1 cellular context compared by ENCODE assay signal in the genomic region with DNA sequence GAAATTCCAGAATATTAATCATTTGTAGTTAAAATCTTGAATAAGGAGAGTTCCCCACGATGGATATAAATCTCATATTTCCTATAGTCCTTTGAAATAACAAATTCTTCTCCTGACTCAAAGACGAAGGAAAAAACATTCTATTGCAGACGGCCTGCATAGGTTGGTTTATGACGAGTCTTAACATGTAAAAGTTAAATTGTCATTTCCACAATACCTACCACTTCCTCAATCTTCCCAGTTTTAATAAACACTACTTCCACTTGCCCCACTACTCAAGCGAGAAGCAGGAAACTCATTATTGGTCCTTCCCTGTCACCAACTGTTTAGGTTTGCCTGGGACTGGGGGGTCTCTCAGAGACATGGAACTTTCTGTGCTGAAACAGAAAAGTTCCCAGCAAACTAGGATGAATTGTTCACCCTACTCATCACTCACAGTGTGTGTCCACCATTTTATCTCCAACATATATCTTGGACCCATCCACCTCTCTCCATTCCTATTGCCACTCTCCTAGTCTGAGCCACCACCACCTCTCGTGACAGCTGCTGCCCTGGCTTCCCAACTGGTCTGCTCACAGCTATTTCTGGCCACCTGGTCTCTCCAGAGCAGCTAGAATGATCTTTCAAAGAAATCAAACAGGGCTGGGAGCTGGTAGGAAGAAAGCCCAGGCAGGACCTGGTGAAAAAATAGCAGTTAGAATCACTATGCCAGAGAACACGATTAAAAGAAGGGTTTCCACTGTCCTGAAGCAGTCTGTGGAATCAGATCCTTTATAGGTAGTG.
TF ChIP-seq lines count a peak whose summit lies in the region.

No MANE protein-coding gene starts in this region.

TF ChIP-seq in HCT116, 20 proteins besides CTCF, POLR2A, EP300 and RAD21 (continued from another document):
- TF ChIP-seq, protein P1, sequence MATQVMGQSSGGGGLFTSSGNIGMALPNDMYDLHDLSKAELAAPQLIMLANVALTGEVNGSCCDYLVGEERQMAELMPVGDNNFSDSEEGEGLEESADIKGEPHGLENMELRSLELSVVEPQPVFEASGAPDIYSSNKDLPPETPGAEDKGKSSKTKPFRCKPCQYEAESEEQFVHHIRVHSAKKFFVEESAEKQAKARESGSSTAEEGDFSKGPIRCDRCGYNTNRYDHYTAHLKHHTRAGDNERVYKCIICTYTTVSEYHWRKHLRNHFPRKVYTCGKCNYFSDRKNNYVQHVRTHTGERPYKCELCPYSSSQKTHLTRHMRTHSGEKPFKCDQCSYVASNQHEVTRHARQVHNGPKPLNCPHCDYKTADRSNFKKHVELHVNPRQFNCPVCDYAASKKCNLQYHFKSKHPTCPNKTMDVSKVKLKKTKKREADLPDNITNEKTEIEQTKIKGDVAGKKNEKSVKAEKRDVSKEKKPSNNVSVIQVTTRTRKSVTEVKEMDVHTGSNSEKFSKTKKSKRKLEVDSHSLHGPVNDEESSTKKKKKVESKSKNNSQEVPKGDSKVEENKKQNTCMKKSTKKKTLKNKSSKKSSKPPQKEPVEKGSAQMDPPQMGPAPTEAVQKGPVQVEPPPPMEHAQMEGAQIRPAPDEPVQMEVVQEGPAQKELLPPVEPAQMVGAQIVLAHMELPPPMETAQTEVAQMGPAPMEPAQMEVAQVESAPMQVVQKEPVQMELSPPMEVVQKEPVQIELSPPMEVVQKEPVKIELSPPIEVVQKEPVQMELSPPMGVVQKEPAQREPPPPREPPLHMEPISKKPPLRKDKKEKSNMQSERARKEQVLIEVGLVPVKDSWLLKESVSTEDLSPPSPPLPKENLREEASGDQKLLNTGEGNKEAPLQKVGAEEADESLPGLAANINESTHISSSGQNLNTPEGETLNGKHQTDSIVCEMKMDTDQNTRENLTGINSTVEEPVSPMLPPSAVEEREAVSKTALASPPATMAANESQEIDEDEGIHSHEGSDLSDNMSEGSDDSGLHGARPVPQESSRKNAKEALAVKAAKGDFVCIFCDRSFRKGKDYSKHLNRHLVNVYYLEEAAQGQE (IDR thresholded peaks at IDR 0.05; ENCODE audit: low read depth), result no peak
- TF ChIP-seq SP1 (IDR thresholded peaks at IDR 0.05; ENCODE audit: low read depth) (no peak), FOSL1 (IDR thresholded peaks at IDR 0.05; ENCODE audit: low read depth) (no peak), TCF7L2 (IDR thresholded peaks at IDR 0.05; ENCODE audit: borderline replicate concordance, extremely low read depth, insufficient read depth, insufficient read length) (no peak), MAX (IDR thresholded peaks at IDR 0.05) (no peak), ZFX (IDR thresholded peaks at IDR 0.05) (no peak), ZNF274 (IDR thresholded peaks at IDR 0.05; ENCODE audit: low read depth, low read length) (no peak), ELF1 (IDR thresholded peaks at IDR 0.05; ENCODE audit: borderline replicate concordance, low read depth) (no peak), JUND (IDR thresholded peaks at IDR 0.05) (no peak), YY1 (IDR thresholded peaks at IDR 0.05; ENCODE audit: extremely low read depth, insufficient replicate concordance, low read depth, low read length) (no peak), EGR1 (IDR thresholded peaks at IDR 0.05; ENCODE audit: low read depth) (no peak), SRF (IDR thresholded peaks at IDR 0.05; ENCODE audit: low read depth) (no peak), CBX3 (IDR thresholded peaks at IDR 0.05; ENCODE audit: low read depth) (no peak)
